In the genomic region with DNA sequence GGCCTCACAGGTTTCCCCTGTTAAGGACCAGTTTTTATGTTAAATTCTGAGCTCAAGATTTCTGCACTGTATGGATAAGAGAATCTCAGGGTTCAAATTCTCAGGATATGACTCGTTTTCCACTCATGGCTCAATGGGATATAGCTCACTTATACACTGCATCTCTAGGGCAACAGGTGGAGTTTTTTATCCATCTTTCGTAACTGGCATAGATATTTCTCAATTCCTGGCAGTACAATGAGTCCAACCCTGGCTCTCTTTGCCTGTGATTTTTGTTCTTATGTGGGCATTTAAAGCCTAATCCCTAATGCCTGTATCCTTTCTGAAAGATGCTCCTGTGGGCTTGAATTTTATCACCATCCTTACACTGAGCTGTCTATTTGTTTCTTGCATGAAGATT, we compare ENCODE assay signal across 35 cellular contexts. TPM values are rescaled to one million over a fixed set of nuclear protein-coding genes. Genes with fewer than 3 reads are reported as not detected.
"Had no signal": no experiment of that assay in that cellular context is flagged by ENCODE, and none has a peak within 500 bp of the region (broad histone marks: within the 10 kb centered on the region; RNA-seq: fewer than 3 reads in every experiment).

No MANE protein-coding gene starts in this region.

- H3K27me3 Mint-ChIP-seq: activated B cell treated with CpG ODN at 0.5 μM for 24 hours; activated CD4-positive, alpha-beta memory T cell treated with anti-CD3 and anti-CD28 coated beads, Interleukin-2, amount 10 ng/mL, durations not matched to agents 7 days and 5 days; activated CD8-positive, alpha-beta memory T cell treated with anti-CD3 and anti-CD28 coated beads, Interleukin-2, amount 10 ng/mL, durations not matched to agents 7 days and 5 days; activated naive CD4-positive, alpha-beta T cell treated with anti-CD3 and anti-CD28 coated beads, Interleukin-2, amount 10 ng/mL, durations not matched to agents 7 days and 5 days; activated naive CD8-positive, alpha-beta T cell treated with anti-CD3 and anti-CD28 coated beads, Interleukin-2, amount 50 U/mL, for 24 hours; T-cell had no signal

- H3K36me3 Mint-ChIP-seq: activated CD8-positive, alpha-beta memory T cell treated with anti-CD3 and anti-CD28 coated beads, Interleukin-2, amount 10 ng/mL, durations not matched to agents 7 days and 5 days; activated naive CD4-positive, alpha-beta T cell treated with anti-CD3 and anti-CD28 coated beads, Interleukin-2, amount 10 ng/mL, durations not matched to agents 7 days and 5 days; activated naive CD8-positive, alpha-beta T cell; T-cell had no signal

- H3K27ac Mint-ChIP-seq: activated B cell treated with CpG ODN at 0.5 μM for 24 hours; activated CD4-positive, alpha-beta memory T cell treated with anti-CD3 and anti-CD28 coated beads, Interleukin-2, amount 10 ng/mL, durations not matched to agents 7 days and 5 days; activated CD8-positive, alpha-beta memory T cell treated with anti-CD3 and anti-CD28 coated beads, Interleukin-2, amount 10 ng/mL, durations not matched to agents 7 days and 5 days; activated naive CD4-positive, alpha-beta T cell treated with anti-CD3 and anti-CD28 coated beads, Interleukin-2, amount 10 ng/mL, durations not matched to agents 7 days and 5 days; activated naive CD8-positive, alpha-beta T cell; activated naive CD8-positive, alpha-beta T cell treated with anti-CD3 and anti-CD28 coated beads, Interleukin-2, amount 50 U/mL, for 24 hours; T-cell had no signal

- ATAC-seq: activated CD8-positive, alpha-beta memory T cell treated with anti-CD3 and anti-CD28 coated beads, Interleukin-2, amount 10 ng/mL, durations not matched to agents 7 days and 5 days; activated naive CD8-positive, alpha-beta T cell treated with anti-CD3 and anti-CD28 coated beads, Interleukin-2, amount 50 U/mL, for 24 hours; SK-N-SH treated with all-trans-retinoic acid at 6 μM for 48 hours; T-cell had no signal

- H3K9me3 Mint-ChIP-seq: activated B cell treated with CpG ODN at 0.5 μM for 24 hours; activated CD4-positive, alpha-beta memory T cell treated with anti-CD3 and anti-CD28 coated beads, Interleukin-2, amount 10 ng/mL, durations not matched to agents 7 days and 5 days; activated naive CD4-positive, alpha-beta T cell treated with anti-CD3 and anti-CD28 coated beads, Interleukin-2, amount 10 ng/mL, durations not matched to agents 7 days and 5 days; activated naive CD8-positive, alpha-beta T cell treated with anti-CD3 and anti-CD28 coated beads, Interleukin-2, amount 50 U/mL, for 24 hours had no signal

- H3K4me3 Mint-ChIP-seq: activated B cell treated with CpG ODN at 0.5 μM for 24 hours; activated CD4-positive, alpha-beta memory T cell treated with anti-CD3 and anti-CD28 coated beads, Interleukin-2, amount 10 ng/mL, durations not matched to agents 7 days and 5 days; activated CD8-positive, alpha-beta memory T cell treated with anti-CD3 and anti-CD28 coated beads, Interleukin-2, amount 10 ng/mL, durations not matched to agents 7 days and 5 days; activated naive CD4-positive, alpha-beta T cell treated with anti-CD3 and anti-CD28 coated beads, Interleukin-2, amount 10 ng/mL, durations not matched to agents 7 days and 5 days; activated naive CD8-positive, alpha-beta T cell; activated naive CD8-positive, alpha-beta T cell treated with anti-CD3 and anti-CD28 coated beads, Interleukin-2, amount 50 U/mL, for 24 hours; T-cell had no signal

- DNase-seq: activated B cell treated with CpG ODN at 0.5 μM for 24 hours; activated CD4-positive, alpha-beta memory T cell treated with anti-CD3 and anti-CD28 coated beads, Interleukin-2, amount 10 ng/mL, durations not matched to agents 7 days and 5 days; activated CD4-positive, alpha-beta T cell treated with anti-CD3 and anti-CD28 coated beads for 1 hour; activated CD4-positive, alpha-beta T cell treated with anti-CD3 and anti-CD28 coated beads for 48 hours; activated CD8-positive, alpha-beta memory T cell treated with anti-CD3 and anti-CD28 coated beads for 24 hours; activated CD8-positive, alpha-beta memory T cell treated with anti-CD3 and anti-CD28 coated beads, Interleukin-2, amount 10 ng/mL, durations not matched to agents 7 days and 5 days; activated CD8-positive, alpha-beta memory T cell treated with anti-CD3 and anti-CD28 coated beads, Interleukin-2, amount 50 U/mL, for 48 hours; activated effector memory CD4-positive, alpha-beta T cell treated with Interleukin-2 at 50 U/mL for 16 hours; activated naive CD4-positive, alpha-beta T cell treated with anti-CD3 and anti-CD28 coated beads, Interleukin-2, amount 10 ng/mL, durations not matched to agents 7 days and 5 days; activated naive CD8-positive, alpha-beta T cell treated with anti-CD3 and anti-CD28 coated beads, Interleukin-2, amount 50 U/mL, for 24 hours; activated T-cell treated with anti-CD3 and anti-CD28 coated beads, Interleukin-2, amount 50 U/mL, for 48 hours; amniotic stem cell; aorta; brain microvascular endothelial cell; Kasumi-1; KG1; NCI-H1092 treated with DMSO at 0.1 percent for 48 hours; NCI-H1417; NCI-H146; NCI-H187; NCI-H2029 treated with DMSO at 0.1 percent for 48 hours; NCI-H2171 treated with DMSO at 0.1 percent for 48 hours; NCI-H2227 treated with DMSO at 0.1 percent for 48 hours; NCI-H524 treated with DMSO at 0.1 percent for 48 hours; Peyer's patch; RPMI8226; SHP77 treated with DMSO at 0.1 percent for 48 hours; T-cell; T-helper 2 cell; T-helper 9 cell had no signal

- H3K4me1 Mint-ChIP-seq: activated B cell treated with CpG ODN at 0.5 μM for 24 hours; activated CD4-positive, alpha-beta memory T cell treated with anti-CD3 and anti-CD28 coated beads, Interleukin-2, amount 10 ng/mL, durations not matched to agents 7 days and 5 days; activated CD8-positive, alpha-beta memory T cell treated with anti-CD3 and anti-CD28 coated beads, Interleukin-2, amount 10 ng/mL, durations not matched to agents 7 days and 5 days; activated naive CD4-positive, alpha-beta T cell treated with anti-CD3 and anti-CD28 coated beads, Interleukin-2, amount 10 ng/mL, durations not matched to agents 7 days and 5 days; activated naive CD8-positive, alpha-beta T cell treated with anti-CD3 and anti-CD28 coated beads, Interleukin-2, amount 50 U/mL, for 24 hours; T-cell had no signal

RNA-seq across cellular contexts. Expression of a gene that starts 7.6 kb away (rescaled TPM):
- total RNA-seq: activated B cell treated with CpG ODN at 0.5 μM for 24 hours; activated CD4-positive, alpha-beta memory T cell treated with anti-CD3 and anti-CD28 coated beads, Interleukin-2, amount 10 ng/mL, durations not matched to agents 7 days and 5 days; activated CD8-positive, alpha-beta memory T cell treated with anti-CD3 and anti-CD28 coated beads, Interleukin-2, amount 10 ng/mL, durations not matched to agents 7 days and 5 days; aorta; cardiac muscle cell; NCI-H460; Peyer's patch; SJSA1; T-cell had no signal

RNA-seq across cellular contexts. Expression of a gene that starts 58.8 kb away (rescaled TPM):
- total RNA-seq: activated B cell treated with CpG ODN at 0.5 μM for 24 hours; activated CD4-positive, alpha-beta memory T cell treated with anti-CD3 and anti-CD28 coated beads, Interleukin-2, amount 10 ng/mL, durations not matched to agents 7 days and 5 days; activated CD8-positive, alpha-beta memory T cell treated with anti-CD3 and anti-CD28 coated beads, Interleukin-2, amount 10 ng/mL, durations not matched to agents 7 days and 5 days had no signal
